In genomic region chr1:16217061-16217785, GRCh38 we compare ENCODE assay signal across 1 cellular context.
TF ChIP-seq lines count a peak whose summit lies in the region.

No MANE protein-coding gene starts in this region.

TF ChIP-seq in HEK293, 187 proteins besides CTCF, POLR2A, EP300 and RAD21 (continued from another document and continues in another):
- TF ChIP-seq HOXD13 (CRISPR knock-in tag; IDR thresholded peaks at IDR 0.05; ENCODE audit: borderline replicate concordance) (no peak), ZNF292 (tag by site-specific recombination; IDR thresholded peaks at IDR 0.05; ENCODE audit: borderline replicate concordance, low read depth) (no peak), ZNF707 (tag by site-specific recombination; IDR thresholded peaks at IDR 0.05) (no peak), ZBTB48 (tag by site-specific recombination; IDR thresholded peaks at IDR 0.05) (no peak), KLF16 (tag by site-specific recombination; IDR thresholded peaks at IDR 0.05) (peak; percentile 65; the same call in 1 of the 2 replicates), ZNF629 (tag by site-specific recombination; IDR thresholded peaks at IDR 0.05) (0 out of 2 replicates have a peak, but pooled peaks have one; percentile 17), REST (tag by site-specific recombination; IDR thresholded peaks at IDR 0.05) (no peak), AEBP2 (tag by site-specific recombination; IDR thresholded peaks at IDR 0.05; ENCODE audit: borderline replicate concordance) (no peak), KLF10 (tag by site-specific recombination; IDR thresholded peaks at IDR 0.05) (0 out of 2 replicates have a peak, but pooled peaks have one; percentile 42), ZEB2 (tag by site-specific recombination; IDR thresholded peaks at IDR 0.05) (no peak), SCRT2 (tag by site-specific recombination; IDR thresholded peaks at IDR 0.05) (no peak), ZNF843 (tag by site-specific recombination; IDR thresholded peaks at IDR 0.05) (no peak), SP7 (tag by site-specific recombination; IDR thresholded peaks at IDR 0.05) (no peak), ZNF677 (tag by site-specific recombination; IDR thresholded peaks at IDR 0.05) (no peak), ZNF544 (tag by site-specific recombination; IDR thresholded peaks at IDR 0.05) (no peak), ZNF530 (tag by site-specific recombination; IDR thresholded peaks at IDR 0.05; ENCODE audit: low read depth) (no peak), ZNF791 (tag by site-specific recombination; IDR thresholded peaks at IDR 0.05) (no peak), ZNF302 (tag by site-specific recombination; IDR thresholded peaks at IDR 0.05; ENCODE audit: low read depth) (no peak), ZSCAN23 (tag by site-specific recombination; IDR thresholded peaks at IDR 0.05) (no peak), KLF8 (tag by site-specific recombination; IDR thresholded peaks at IDR 0.05) (peak; percentile 81), SP3 (tag by site-specific recombination; IDR thresholded peaks at IDR 0.05) (peak; percentile 92), ZNF341 (tag by site-specific recombination; IDR thresholded peaks at IDR 0.05; ENCODE audit: low read depth) (peak; percentile 72), GLIS2 (tag by site-specific recombination; IDR thresholded peaks at IDR 0.05) (peak; percentile 66; the same call in 1 of the 2 replicates), ZNF433 (tag by site-specific recombination; IDR thresholded peaks at IDR 0.05; ENCODE audit: low read depth) (no peak), ZNF175 (tag by site-specific recombination; IDR thresholded peaks at IDR 0.05) (no peak), ZBTB26 (tag by site-specific recombination; optimal IDR thresholded peaks at IDR 0.05) (peak; percentile 56), ZNF335 (tag by site-specific recombination; conservative IDR thresholded peaks at IDR 0.05) (peak; percentile 69; the same call in 1 of the 2 replicates), ZNF624 (tag by site-specific recombination; IDR thresholded peaks at IDR 0.05) (no peak), YY2 (tag by site-specific recombination; IDR thresholded peaks at IDR 0.05) (no peak), ZNF48 (tag by site-specific recombination; IDR thresholded peaks at IDR 0.05) (no peak)
- TF ChIP-seq, protein P1, sequence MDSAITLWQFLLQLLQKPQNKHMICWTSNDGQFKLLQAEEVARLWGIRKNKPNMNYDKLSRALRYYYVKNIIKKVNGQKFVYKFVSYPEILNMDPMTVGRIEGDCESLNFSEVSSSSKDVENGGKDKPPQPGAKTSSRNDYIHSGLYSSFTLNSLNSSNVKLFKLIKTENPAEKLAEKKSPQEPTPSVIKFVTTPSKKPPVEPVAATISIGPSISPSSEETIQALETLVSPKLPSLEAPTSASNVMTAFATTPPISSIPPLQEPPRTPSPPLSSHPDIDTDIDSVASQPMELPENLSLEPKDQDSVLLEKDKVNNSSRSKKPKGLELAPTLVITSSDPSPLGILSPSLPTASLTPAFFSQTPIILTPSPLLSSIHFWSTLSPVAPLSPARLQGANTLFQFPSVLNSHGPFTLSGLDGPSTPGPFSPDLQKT (IDR thresholded peaks at IDR 0.05; ENCODE audit: borderline replicate concordance, low read depth, low read length) = no peak
- TF ChIP-seq, protein P2, sequence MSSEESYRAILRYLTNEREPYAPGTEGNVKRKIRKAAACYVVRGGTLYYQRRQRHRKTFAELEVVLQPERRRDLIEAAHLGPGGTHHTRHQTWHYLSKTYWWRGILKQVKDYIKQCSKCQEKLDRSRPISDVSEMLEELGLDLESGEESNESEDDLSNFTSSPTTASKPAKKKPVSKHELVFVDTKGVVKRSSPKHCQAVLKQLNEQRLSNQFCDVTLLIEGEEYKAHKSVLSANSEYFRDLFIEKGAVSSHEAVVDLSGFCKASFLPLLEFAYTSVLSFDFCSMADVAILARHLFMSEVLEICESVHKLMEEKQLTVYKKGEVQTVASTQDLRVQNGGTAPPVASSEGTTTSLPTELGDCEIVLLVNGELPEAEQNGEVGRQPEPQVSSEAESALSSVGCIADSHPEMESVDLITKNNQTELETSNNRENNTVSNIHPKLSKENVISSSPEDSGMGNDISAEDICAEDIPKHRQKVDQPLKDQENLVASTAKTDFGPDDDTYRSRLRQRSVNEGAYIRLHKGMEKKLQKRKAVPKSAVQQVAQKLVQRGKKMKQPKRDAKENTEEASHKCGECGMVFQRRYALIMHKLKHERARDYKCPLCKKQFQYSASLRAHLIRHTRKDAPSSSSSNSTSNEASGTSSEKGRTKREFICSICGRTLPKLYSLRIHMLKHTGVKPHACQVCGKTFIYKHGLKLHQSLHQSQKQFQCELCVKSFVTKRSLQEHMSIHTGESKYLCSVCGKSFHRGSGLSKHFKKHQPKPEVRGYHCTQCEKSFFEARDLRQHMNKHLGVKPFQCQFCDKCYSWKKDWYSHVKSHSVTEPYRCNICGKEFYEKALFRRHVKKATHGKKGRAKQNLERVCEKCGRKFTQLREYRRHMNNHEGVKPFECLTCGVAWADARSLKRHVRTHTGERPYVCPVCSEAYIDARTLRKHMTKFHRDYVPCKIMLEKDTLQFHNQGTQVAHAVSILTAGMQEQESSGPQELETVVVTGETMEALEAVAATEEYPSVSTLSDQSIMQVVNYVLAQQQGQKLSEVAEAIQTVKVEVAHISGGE (tag by site-specific recombination; conservative IDR thresholded peaks at IDR 0.05; ENCODE audit: low read depth) = no peak
- TF ChIP-seq, protein P3, sequence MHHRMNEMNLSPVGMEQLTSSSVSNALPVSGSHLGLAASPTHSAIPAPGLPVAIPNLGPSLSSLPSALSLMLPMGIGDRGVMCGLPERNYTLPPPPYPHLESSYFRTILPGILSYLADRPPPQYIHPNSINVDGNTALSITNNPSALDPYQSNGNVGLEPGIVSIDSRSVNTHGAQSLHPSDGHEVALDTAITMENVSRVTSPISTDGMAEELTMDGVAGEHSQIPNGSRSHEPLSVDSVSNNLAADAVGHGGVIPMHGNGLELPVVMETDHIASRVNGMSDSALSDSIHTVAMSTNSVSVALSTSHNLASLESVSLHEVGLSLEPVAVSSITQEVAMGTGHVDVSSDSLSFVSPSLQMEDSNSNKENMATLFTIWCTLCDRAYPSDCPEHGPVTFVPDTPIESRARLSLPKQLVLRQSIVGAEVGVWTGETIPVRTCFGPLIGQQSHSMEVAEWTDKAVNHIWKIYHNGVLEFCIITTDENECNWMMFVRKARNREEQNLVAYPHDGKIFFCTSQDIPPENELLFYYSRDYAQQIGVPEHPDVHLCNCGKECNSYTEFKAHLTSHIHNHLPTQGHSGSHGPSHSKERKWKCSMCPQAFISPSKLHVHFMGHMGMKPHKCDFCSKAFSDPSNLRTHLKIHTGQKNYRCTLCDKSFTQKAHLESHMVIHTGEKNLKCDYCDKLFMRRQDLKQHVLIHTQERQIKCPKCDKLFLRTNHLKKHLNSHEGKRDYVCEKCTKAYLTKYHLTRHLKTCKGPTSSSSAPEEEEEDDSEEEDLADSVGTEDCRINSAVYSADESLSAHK (tag by site-specific recombination; IDR thresholded peaks at IDR 0.05) = no peak
- TF ChIP-seq, protein P4, sequence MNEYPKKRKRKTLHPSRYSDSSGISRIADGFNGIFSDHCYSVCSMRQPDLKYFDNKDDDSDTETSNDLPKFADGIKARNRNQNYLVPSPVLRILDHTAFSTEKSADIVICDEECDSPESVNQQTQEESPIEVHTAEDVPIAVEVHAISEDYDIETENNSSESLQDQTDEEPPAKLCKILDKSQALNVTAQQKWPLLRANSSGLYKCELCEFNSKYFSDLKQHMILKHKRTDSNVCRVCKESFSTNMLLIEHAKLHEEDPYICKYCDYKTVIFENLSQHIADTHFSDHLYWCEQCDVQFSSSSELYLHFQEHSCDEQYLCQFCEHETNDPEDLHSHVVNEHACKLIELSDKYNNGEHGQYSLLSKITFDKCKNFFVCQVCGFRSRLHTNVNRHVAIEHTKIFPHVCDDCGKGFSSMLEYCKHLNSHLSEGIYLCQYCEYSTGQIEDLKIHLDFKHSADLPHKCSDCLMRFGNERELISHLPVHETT (tag by site-specific recombination; IDR thresholded peaks at IDR 0.05) = no peak
- TF ChIP-seq, protein P5, sequence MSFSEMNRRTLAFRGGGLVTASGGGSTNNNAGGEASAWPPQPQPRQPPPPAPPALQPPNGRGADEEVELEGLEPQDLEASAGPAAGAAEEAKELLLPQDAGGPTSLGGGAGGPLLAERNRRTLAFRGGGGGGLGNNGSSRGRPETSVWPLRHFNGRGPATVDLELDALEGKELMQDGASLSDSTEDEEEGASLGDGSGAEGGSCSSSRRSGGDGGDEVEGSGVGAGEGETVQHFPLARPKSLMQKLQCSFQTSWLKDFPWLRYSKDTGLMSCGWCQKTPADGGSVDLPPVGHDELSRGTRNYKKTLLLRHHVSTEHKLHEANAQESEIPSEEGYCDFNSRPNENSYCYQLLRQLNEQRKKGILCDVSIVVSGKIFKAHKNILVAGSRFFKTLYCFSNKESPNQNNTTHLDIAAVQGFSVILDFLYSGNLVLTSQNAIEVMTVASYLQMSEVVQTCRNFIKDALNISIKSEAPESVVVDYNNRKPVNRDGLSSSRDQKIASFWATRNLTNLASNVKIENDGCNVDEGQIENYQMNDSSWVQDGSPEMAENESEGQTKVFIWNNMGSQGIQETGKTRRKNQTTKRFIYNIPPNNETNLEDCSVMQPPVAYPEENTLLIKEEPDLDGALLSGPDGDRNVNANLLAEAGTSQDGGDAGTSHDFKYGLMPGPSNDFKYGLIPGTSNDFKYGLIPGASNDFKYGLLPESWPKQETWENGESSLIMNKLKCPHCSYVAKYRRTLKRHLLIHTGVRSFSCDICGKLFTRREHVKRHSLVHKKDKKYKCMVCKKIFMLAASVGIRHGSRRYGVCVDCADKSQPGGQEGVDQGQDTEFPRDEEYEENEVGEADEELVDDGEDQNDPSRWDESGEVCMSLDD (tag by site-specific recombination; IDR thresholded peaks at IDR 0.05) = 0 out of 2 replicates have a peak, but pooled peaks have one; percentile 23
- TF ChIP-seq, protein P6, sequence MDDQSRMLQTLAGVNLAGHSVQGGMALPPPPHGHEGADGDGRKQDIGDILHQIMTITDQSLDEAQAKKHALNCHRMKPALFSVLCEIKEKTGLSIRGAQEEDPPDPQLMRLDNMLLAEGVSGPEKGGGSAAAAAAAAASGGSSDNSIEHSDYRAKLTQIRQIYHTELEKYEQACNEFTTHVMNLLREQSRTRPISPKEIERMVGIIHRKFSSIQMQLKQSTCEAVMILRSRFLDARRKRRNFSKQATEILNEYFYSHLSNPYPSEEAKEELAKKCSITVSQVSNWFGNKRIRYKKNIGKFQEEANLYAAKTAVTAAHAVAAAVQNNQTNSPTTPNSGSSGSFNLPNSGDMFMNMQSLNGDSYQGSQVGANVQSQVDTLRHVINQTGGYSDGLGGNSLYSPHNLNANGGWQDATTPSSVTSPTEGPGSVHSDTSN (CRISPR knock-in tag; IDR thresholded peaks at IDR 0.05) = no peak
- TF ChIP-seq, protein P7, sequence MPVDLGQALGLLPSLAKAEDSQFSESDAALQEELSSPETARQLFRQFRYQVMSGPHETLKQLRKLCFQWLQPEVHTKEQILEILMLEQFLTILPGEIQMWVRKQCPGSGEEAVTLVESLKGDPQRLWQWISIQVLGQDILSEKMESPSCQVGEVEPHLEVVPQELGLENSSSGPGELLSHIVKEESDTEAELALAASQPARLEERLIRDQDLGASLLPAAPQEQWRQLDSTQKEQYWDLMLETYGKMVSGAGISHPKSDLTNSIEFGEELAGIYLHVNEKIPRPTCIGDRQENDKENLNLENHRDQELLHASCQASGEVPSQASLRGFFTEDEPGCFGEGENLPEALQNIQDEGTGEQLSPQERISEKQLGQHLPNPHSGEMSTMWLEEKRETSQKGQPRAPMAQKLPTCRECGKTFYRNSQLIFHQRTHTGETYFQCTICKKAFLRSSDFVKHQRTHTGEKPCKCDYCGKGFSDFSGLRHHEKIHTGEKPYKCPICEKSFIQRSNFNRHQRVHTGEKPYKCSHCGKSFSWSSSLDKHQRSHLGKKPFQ (tag by site-specific recombination; IDR thresholded peaks at IDR 0.05) = no peak
